21 cellular contexts compared by ENCODE assay signal in genomic region chr16:11394593-11394960, GRCh38.
"Had no signal": no experiment of that assay in that cellular context is flagged by ENCODE, and none has a peak within 500 bp of the region (broad histone marks: within the 10 kb centered on the region; RNA-seq: fewer than 3 reads in every experiment).

No MANE protein-coding gene starts in this region.

- H3K36me3 Mint-ChIP-seq: naive thymus-derived CD8-positive, alpha-beta T cell; stimulated activated effector memory CD8-positive, alpha-beta T cell treated with anti-CD3 and anti-CD28 coated beads, Interleukin-12 subunit alpha, Interleukin-12 subunit beta, amount 100 ng/mL, for 72 hours; type B pancreatic cell had no signal

- DNase-seq: central memory CD4-positive, alpha-beta T cell; effector memory CD4-positive, alpha-beta T cell; kidney glomerular epithelial cell; mucosa of descending colon; nucleus accumbens; psoas muscle; retina; stimulated activated CD4-positive, alpha-beta T cell treated with anti-CD3 and anti-CD28 coated beads, Interleukin-4, amount 100 ng/mL, for 1 hour; stimulated activated CD8-positive, alpha-beta memory T cell treated with anti-CD3 and anti-CD28 coated beads, Interleukin-4, amount 100 ng/mL, for 48 hours; stimulated activated naive CD8-positive, alpha-beta T cell treated with anti-CD3 and anti-CD28 coated beads, Interleukin-15, Interleukin-2, amounts not matched to agents 100 U/mL and 50 U/mL, for 24 hours; uterus had no signal

- H3K27me3 Mint-ChIP-seq: naive thymus-derived CD8-positive, alpha-beta T cell; type B pancreatic cell had no signal

- H3K4me3 ChIP-seq: mucosa of descending colon, pancreas, psoas muscle, skin epidermis, suprapubic skin, thyroid gland, uterus had no signal

- ATAC-seq: esophagus mucosa; mucosa of descending colon; naive thymus-derived CD8-positive, alpha-beta T cell; pancreas; sciatic nerve; stimulated activated effector memory CD8-positive, alpha-beta T cell treated with anti-CD3 and anti-CD28 coated beads, Interleukin-12 subunit alpha, Interleukin-12 subunit beta, amount 100 ng/mL, for 72 hours; stimulated activated naive CD8-positive, alpha-beta T cell treated with anti-CD3 and anti-CD28 coated beads, Interleukin-15, Interleukin-2, amounts not matched to agents 100 U/mL and 50 U/mL, for 24 hours had no signal

- H3K27ac Mint-ChIP-seq: naive thymus-derived CD8-positive, alpha-beta T cell; stimulated activated effector memory CD8-positive, alpha-beta T cell treated with anti-CD3 and anti-CD28 coated beads, Interleukin-12 subunit alpha, Interleukin-12 subunit beta, amount 100 ng/mL, for 72 hours; type B pancreatic cell had no signal

- H3K27me3 ChIP-seq: pancreas, suprapubic skin, thyroid gland, uterus had no signal

- H3K27ac ChIP-seq: pancreas, psoas muscle, skin epidermis, suprapubic skin, thyroid gland, uterus had no signal

- H3K4me3 Mint-ChIP-seq: naive thymus-derived CD8-positive, alpha-beta T cell; neural crest cell; stimulated activated effector memory CD8-positive, alpha-beta T cell treated with anti-CD3 and anti-CD28 coated beads, Interleukin-12 subunit alpha, Interleukin-12 subunit beta, amount 100 ng/mL, for 72 hours; type B pancreatic cell had no signal

- H3K36me3 ChIP-seq: pancreas, suprapubic skin, thyroid gland, uterus had no signal

- H3K9me3 ChIP-seq: mucosa of descending colon, pancreas, psoas muscle, suprapubic skin, thyroid gland, uterus had no signal

- H3K4me1 ChIP-seq: uterus had no signal

- H3K9me3 Mint-ChIP-seq: naive thymus-derived CD8-positive, alpha-beta T cell; neural crest cell; stimulated activated effector memory CD8-positive, alpha-beta T cell treated with anti-CD3 and anti-CD28 coated beads, Interleukin-12 subunit alpha, Interleukin-12 subunit beta, amount 100 ng/mL, for 72 hours; type B pancreatic cell had no signal
